8 cellular contexts compared by ENCODE assay signal in the genomic region with DNA sequence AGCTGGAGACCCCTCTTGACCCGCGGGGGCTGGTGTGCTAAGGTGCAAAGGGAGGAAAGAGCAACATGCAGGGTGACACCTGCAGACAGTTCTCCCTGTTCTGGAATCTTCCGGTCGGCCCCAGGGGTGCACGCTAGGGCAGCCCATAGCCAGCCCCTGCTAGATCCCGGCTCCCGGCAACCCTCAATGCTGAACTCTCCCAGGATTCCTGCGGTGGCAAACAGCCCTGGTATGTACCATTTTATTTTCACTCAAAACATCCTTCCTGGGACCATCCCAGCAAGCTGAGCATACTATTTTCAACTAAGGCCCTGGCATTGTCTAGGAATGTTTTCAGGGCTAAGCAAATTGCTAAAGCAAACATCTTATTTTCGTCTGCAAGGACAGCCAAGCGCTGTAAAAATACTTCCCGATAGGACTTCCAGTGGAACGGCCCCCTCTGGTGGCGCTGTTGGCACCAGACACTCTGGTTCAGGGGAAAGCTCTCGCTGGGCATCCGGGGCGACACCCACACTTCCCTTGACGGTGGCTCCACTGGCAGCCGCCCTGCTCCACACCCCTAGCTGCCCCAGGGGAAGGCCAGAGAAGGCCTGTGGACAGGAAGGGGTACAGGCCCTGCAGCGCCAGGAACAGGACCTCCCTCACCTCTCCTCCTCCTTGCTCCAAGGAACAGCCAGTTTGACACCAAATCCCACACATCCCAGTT.
A peak's percentile ranks its signal among the peaks of the same experiment; 100 is the strongest.
DNase-seq lines count a peak whose midpoint lies in the region; ATAC-seq, FAIRE-seq and TF ChIP-seq lines count a peak whose summit lies in the region.

No MANE protein-coding gene starts in this region.

- intact Hi-C loops in Right ventricle myocardium superior (cut with DNase I), result loop anchor here (5.0 kb wide), 2 partner anchors 64 to 96 kb away; no protein-coding TSS in a partner anchor
- intact Hi-C loops in pancreas (cut with DNase I), result no loop called here

- peaks cover 61% of the 10 kb centered on the region for H3K27me3 Mint-ChIP-seq in activated naive CD8-positive, alpha-beta T cell treated with anti-CD3 and anti-CD28 coated beads, Interleukin-2, amount 50 U/mL, for 24 hours

- WGBS in pancreas, 2 donors, result 11 to 13% methylated on average over 19 of the region's 19 CpGs

- no peaks in the 10 kb centered on the region for H3K9me3 ChIP-seq in pancreas

- H3K27me3 ChIP-seq in pancreas, result no peaks in the 10 kb centered on the region

- H3K4me3 Mint-ChIP-seq in activated naive CD8-positive, alpha-beta T cell treated with anti-CD3 and anti-CD28 coated beads, Interleukin-2, amount 50 U/mL, for 24 hours, result no peak overlapping the region

- H3K4me3 ChIP-seq in pancreas, result no peak overlapping the region

- no peak overlapping the region for H3K27ac Mint-ChIP-seq in activated naive CD8-positive, alpha-beta T cell treated with anti-CD3 and anti-CD28 coated beads, Interleukin-2, amount 50 U/mL, for 24 hours

- no peaks in the 10 kb centered on the region for H3K36me3 Mint-ChIP-seq in activated naive CD8-positive, alpha-beta T cell treated with anti-CD3 and anti-CD28 coated beads, Interleukin-2, amount 50 U/mL, for 24 hours (ENCODE audit: low read depth)

- peaks cover 15 to 52% (median 26%) of the 10 kb centered on the region in 3 donors for H3K4me1 ChIP-seq in pancreas

- no peaks in the 10 kb centered on the region for H3K9me3 Mint-ChIP-seq in activated naive CD8-positive, alpha-beta T cell treated with anti-CD3 and anti-CD28 coated beads, Interleukin-2, amount 50 U/mL, for 24 hours

- no peaks in the 10 kb centered on the region for H3K36me3 ChIP-seq in pancreas

- H3K27ac ChIP-seq in pancreas, result peak overlapping the region in 3 of 4 donors; percentile 15 to 54 (median 36)

- FAIRE-seq in pancreas (lab: Jason Lieb, UNC), result no peak

- H3K4me1 Mint-ChIP-seq in activated naive CD8-positive, alpha-beta T cell treated with anti-CD3 and anti-CD28 coated beads, Interleukin-2, amount 50 U/mL, for 24 hours, result peaks cover 42% of the 10 kb centered on the region

- peak; percentile 66 to 78 (median 72) for TF ChIP-seq CTCF in pancreas (IDR thresholded peaks at IDR 0.05)

- peak; percentile 8 for ATAC-seq in activated naive CD8-positive, alpha-beta T cell treated with anti-CD3 and anti-CD28 coated beads, Interleukin-2, amount 50 U/mL, for 24 hours
- ATAC-seq in Right ventricle myocardium superior (ENCODE audit: poor library complexity) (peak; percentile 77), pancreas (peak; percentile 71 to 85 (median 84)), HG02938 (IDR thresholded peaks at IDR 0.05; ENCODE audit: unreplicated experiment) (no peak), HG03139 (IDR thresholded peaks at IDR 0.05; ENCODE audit: unreplicated experiment) (no peak)

- peak; percentile 68 for DNase-seq in activated effector memory CD4-positive, alpha-beta T cell treated with anti-CD3 and anti-CD28 coated beads, Interleukin-2, amount 50 U/mL, for 16 hours
- DNase-seq in activated effector memory CD4-positive, alpha-beta T cell treated with Interleukin-2 at 50 U/mL for 16 hours, result no peak
- DNase-seq in NCI-H748 (lab: John Stamatoyannopoulos, UW; ENCODE audit: unreplicated experiment), result peak; percentile 44
- peak; percentile 62 for DNase-seq in activated naive CD8-positive, alpha-beta T cell treated with anti-CD3 and anti-CD28 coated beads, Interleukin-2, amount 50 U/mL, for 24 hours
- peak; percentile 92 for DNase-seq in Right ventricle myocardium superior
- DNase-seq in pancreas, result peak; percentile 73 to 93 (median 83)

Comparison
In these comparisons a context has a peak if more than half of its experiments do, and no peak if none do; other contexts are left out.
1. ATAC-seq: peak in activated naive CD8-positive, alpha-beta T cell treated with anti-CD3 and anti-CD28 coated beads, Interleukin-2, amount 50 U/mL, for 24 hours (single experiment), Right ventricle myocardium superior (single experiment) and pancreas (4 of 4); none in HG02938 (single experiment) and HG03139 (single experiment).